In genomic region chr1:54922921-54923421, GRCh38 we compare ENCODE assay signal across 22 cellular contexts. TPM values are rescaled to one million over a fixed set of nuclear protein-coding genes. Genes with fewer than 3 reads are reported as not detected.
DNase-seq lines count a peak whose midpoint lies in the region; ATAC-seq, FAIRE-seq and TF ChIP-seq lines count a peak whose summit lies in the region.
"Had no signal": no experiment of that assay in that cellular context is flagged by ENCODE, and none has a peak within 500 bp of the region (broad histone marks: within the 10 kb centered on the region; RNA-seq: fewer than 3 reads in every experiment).

No MANE protein-coding gene starts in this region.

- H2AFZ ChIP-seq in astrocyte (ENCODE audit: low read depth, low read length), result no peak overlapping the region
- no peak overlapping the region for H2AFZ ChIP-seq in neural progenitor cell (replicated peaks)

- FAIRE-seq in astrocyte (lab: Jason Lieb, UNC) (no peak), pancreas (lab: Jason Lieb, UNC) (no peak)
- FAIRE-seq: urothelium cell line had no signal

- H3K18ac ChIP-seq in mesendoderm (ENCODE audit: low read length), result no peak overlapping the region

- H3K27me3 Mint-ChIP-seq in astrocyte (ENCODE audit: low read depth, unreplicated experiment) (peaks cover 11% of the 10 kb centered on the region), neural progenitor cell (ENCODE audit: insufficient read depth, low read depth) (peaks cover 17% of the 10 kb centered on the region)

- H3K4me3 Mint-ChIP-seq in astrocyte (ENCODE audit: unreplicated experiment), result no peak overlapping the region
- no peak overlapping the region for H3K4me3 Mint-ChIP-seq in neural progenitor cell
- H3K4me3 Mint-ChIP-seq: endodermal cell, HFFc6, natural killer cell had no signal

- H3K36me3 ChIP-seq in astrocyte (ENCODE audit: insufficient read depth, low read length) (no peaks in the 10 kb centered on the region), pancreas (no peaks in the 10 kb centered on the region), neural progenitor cell (no peaks in the 10 kb centered on the region), WERI-Rb-1 (no peaks in the 10 kb centered on the region), mesendoderm (ENCODE audit: control insufficient read depth, insufficient read depth, low read length) (no peaks in the 10 kb centered on the region)
- H3K36me3 ChIP-seq: SJSA1 had no signal

- no peak overlapping the region for H3K56ac ChIP-seq in mesendoderm (ENCODE audit: low read length)

- no peak overlapping the region for H3K4ac ChIP-seq in mesendoderm (ENCODE audit: low read depth, low read length)

- H3K4me1 ChIP-seq in astrocyte (ENCODE audit: insufficient read depth, low read length) (peaks cover 8% of the 10 kb centered on the region), pancreas (no peaks in the 10 kb centered on the region), neural progenitor cell (no peaks in the 10 kb centered on the region), mesendoderm (ENCODE audit: control insufficient read depth, low read depth, low read length) (peaks cover 3% of the 10 kb centered on the region)

- ATAC-seq in Right ventricle myocardium superior (ENCODE audit: poor library complexity), result peak; percentile 75
- ATAC-seq in pancreas, result peak in 3 of 4 donors; percentile 35 to 85 (median 85)
- ATAC-seq: natural killer cell had no signal

- no peak overlapping the region for H2BK15ac ChIP-seq in mesendoderm (replicated peaks; ENCODE audit: low read depth)

- no peak overlapping the region for H2AK5ac ChIP-seq in mesendoderm (ENCODE audit: low read length)

- no peaks in the 10 kb centered on the region for H3K79me1 ChIP-seq in mesendoderm (ENCODE audit: low read length)

- peaks cover 7% of the 10 kb centered on the region for H3K4me1 Mint-ChIP-seq in astrocyte (ENCODE audit: low read depth, unreplicated experiment)
- H3K4me1 Mint-ChIP-seq in neural progenitor cell, result peaks cover 23% of the 10 kb centered on the region
- H3K4me1 Mint-ChIP-seq: natural killer cell had no signal

- peak; percentile 74 for DNase-seq in AG10803 (ENCODE audit: low read depth)
- peak; percentile 10 for DNase-seq in astrocyte (ENCODE audit: low read depth)
- peak; percentile 49 for DNase-seq in Right ventricle myocardium superior
- peak in 3 of 6 donors; percentile 3 to 32 (median 18) for DNase-seq in pancreas
- DNase-seq in neural progenitor cell (ENCODE audit: low spot score), result no peak
- no peak for DNase-seq in H4 (ENCODE audit: low spot score)
- DNase-seq in WERI-Rb-1, result no peak
- DNase-seq in mesendoderm, result no peak
- DNase-seq: activated CD4-positive, CD25-positive, alpha-beta regulatory T cell treated with anti-CD3 and anti-CD28 coated beads, Interleukin-2, amount 50 U/mL, for 72 hours; amniotic stem cell; endodermal cell; HFFc6; mesenchymal stem cell; natural killer cell; NCI-H187 treated with DMSO at 0.1 percent for 48 hours; NCI-H446 treated with DMSO at 0.1 percent for 48 hours; stimulated activated naive CD4-positive, alpha-beta T cell treated with Interleukin-2 at 50 U/mL for 16 hours had no signal

- no peaks in the 10 kb centered on the region for H3K9me3 ChIP-seq in astrocyte (ENCODE audit: insufficient read depth, low read depth, low read length)
- H3K9me3 ChIP-seq in pancreas, result no peaks in the 10 kb centered on the region
- H3K9me3 ChIP-seq in neural progenitor cell (ENCODE audit: low read depth), result no peaks in the 10 kb centered on the region
- no peaks in the 10 kb centered on the region for H3K9me3 ChIP-seq in WERI-Rb-1 (ENCODE audit: severe bottlenecking)
- H3K9me3 ChIP-seq: SJSA1 had no signal

- H3K27ac Mint-ChIP-seq in astrocyte (ENCODE audit: unreplicated experiment) (no peak overlapping the region), neural progenitor cell (no peak overlapping the region)
- H3K27ac Mint-ChIP-seq: endodermal cell, HFFc6, natural killer cell had no signal

- no peaks in the 10 kb centered on the region for H3K36me3 Mint-ChIP-seq in astrocyte (ENCODE audit: low read depth, unreplicated experiment)
- no peaks in the 10 kb centered on the region for H3K36me3 Mint-ChIP-seq in neural progenitor cell
- H3K36me3 Mint-ChIP-seq: natural killer cell had no signal

- H3F3A ChIP-seq in neural progenitor cell (ENCODE audit: low read depth), result no peaks in the 10 kb centered on the region

- no peak for TF ChIP-seq CTCF in AG10803 (conservative IDR thresholded peaks at IDR 0.05; ENCODE audit: low read length)
- no peak for TF ChIP-seq CTCF in astrocyte (IDR thresholded peaks at IDR 0.05; ENCODE audit: insufficient read depth, low read depth, low read length)
- TF ChIP-seq CTCF in pancreas (IDR thresholded peaks at IDR 0.05), result no peak
- TF ChIP-seq CTCF in neural progenitor cell (IDR thresholded peaks at IDR 0.05), result no peak
- TF ChIP-seq CTCF in WERI-Rb-1 (IDR thresholded peaks at IDR 0.05; ENCODE audit: low read depth, low read length), result no peak

- H2BK5ac ChIP-seq in mesendoderm (ENCODE audit: low read length), result no peak overlapping the region

- no peak overlapping the region for H2BK120ac ChIP-seq in mesendoderm (ENCODE audit: low read depth, low read length)

- peaks cover 2% of the 10 kb centered on the region for H3K27me3 ChIP-seq in astrocyte (ENCODE audit: insufficient read depth, low read length)
- no peaks in the 10 kb centered on the region for H3K27me3 ChIP-seq in pancreas
- no peaks in the 10 kb centered on the region for H3K27me3 ChIP-seq in neural progenitor cell
- no peaks in the 10 kb centered on the region for H3K27me3 ChIP-seq in WERI-Rb-1 (ENCODE audit: insufficient read depth, low read depth, severe bottlenecking)
- H3K27me3 ChIP-seq in mesendoderm (ENCODE audit: insufficient read depth, low read length, poor library complexity), result no peaks in the 10 kb centered on the region

- H4K8ac ChIP-seq in mesendoderm (ENCODE audit: low read depth, low read length), result no peak overlapping the region

- no peak overlapping the region for H3K4me2 ChIP-seq in astrocyte (ENCODE audit: low read length)
- no peak overlapping the region for H3K4me2 ChIP-seq in neural progenitor cell
- no peak overlapping the region for H3K4me2 ChIP-seq in mesendoderm (ENCODE audit: low read length)

- H3K4me3 ChIP-seq in AG10803 (ENCODE audit: low read length), result no peak overlapping the region
- H3K4me3 ChIP-seq in astrocyte (ENCODE audit: insufficient read depth, low read depth, low read length), result no peak overlapping the region
- H3K4me3 ChIP-seq in pancreas, result no peak overlapping the region
- H3K4me3 ChIP-seq in neural progenitor cell, result no peak overlapping the region
- no peak overlapping the region for H3K4me3 ChIP-seq in WERI-Rb-1 (ENCODE audit: low read depth, low read length)
- H3K4me3 ChIP-seq in mesendoderm (ENCODE audit: low read length), result no peak overlapping the region
- H3K4me3 ChIP-seq: SJSA1 had no signal

- no peak overlapping the region for H3K9ac ChIP-seq in astrocyte (ENCODE audit: low read length)
- no peak overlapping the region for H3K9ac ChIP-seq in neural progenitor cell
- H3K9ac ChIP-seq in mesendoderm (ENCODE audit: low read length), result no peak overlapping the region

- H3K23ac ChIP-seq in mesendoderm (ENCODE audit: low read length), result no peak overlapping the region

- H3K79me2 ChIP-seq in astrocyte (ENCODE audit: insufficient read depth, low read length) (no peaks in the 10 kb centered on the region), neural progenitor cell (ENCODE audit: low read depth) (no peaks in the 10 kb centered on the region), mesendoderm (ENCODE audit: control insufficient read depth, insufficient read depth, low read length) (no peaks in the 10 kb centered on the region)

- H4K20me1 ChIP-seq in astrocyte (ENCODE audit: insufficient read depth, low read length), result no peaks in the 10 kb centered on the region
- no peaks in the 10 kb centered on the region for H4K20me1 ChIP-seq in neural progenitor cell (ENCODE audit: low read depth)

- intact Hi-C loops in Right ventricle myocardium superior (cut with DNase I), result no loop called here
- intact Hi-C loops in pancreas (cut with DNase I), result no loop called here

- H3K9me3 Mint-ChIP-seq in astrocyte (ENCODE audit: unreplicated experiment), result no peaks in the 10 kb centered on the region
- peaks cover 2% of the 10 kb centered on the region for H3K9me3 Mint-ChIP-seq in neural progenitor cell
- H3K9me3 Mint-ChIP-seq: HFFc6, natural killer cell had no signal

- H3K27ac ChIP-seq in astrocyte (ENCODE audit: low read depth, low read length), result no peak overlapping the region
- no peak overlapping the region for H3K27ac ChIP-seq in pancreas
- H3K27ac ChIP-seq in neural progenitor cell, result no peak overlapping the region
- H3K27ac ChIP-seq in WERI-Rb-1, result no peak overlapping the region
- no peak overlapping the region for H3K27ac ChIP-seq in mesendoderm (ENCODE audit: low read depth, low read length)
- H3K27ac ChIP-seq: SJSA1 had no signal

- H4K5ac ChIP-seq in mesendoderm (ENCODE audit: low read length), result no peak overlapping the region

- 22 to 40% methylated on average over 2 of the region's 2 CpGs for WGBS in pancreas, 2 donors
- no CpG with 5 or more reads among the region's 2 CpGs for WGBS in mesendoderm (ENCODE audit: extremely low coverage, insufficient coverage, low lambda C conversion rate)

RNA-seq across cellular contexts. Expression of gene DHCR24, which starts 36.0 kb away (rescaled TPM):
- total RNA-seq in astrocyte, result 116 and 168 TPM in 2 replicates
- total RNA-seq in Right ventricle myocardium superior, result 9.4 TPM
- 10 to 100 TPM; 10.6 to 64.7 (median 38.5) TPM for total RNA-seq in pancreas
- 10 to 100 TPM; 10.6 to 11.3 TPM for polyA plus RNA-seq in pancreas
- total RNA-seq in neural progenitor cell (ENCODE audit: low replicate concordance), result 94.5 and 147 TPM in 2 replicates
- 93.1 and 104 TPM in 2 replicates for total RNA-seq in H4 (2014; rRNA removed; shearing (Covaris generic))
- 466 TPM for polyA plus RNA-seq in mesendoderm (2013, experiment 1 of 2)
- 464 TPM for polyA plus RNA-seq in mesendoderm (2013, experiment 2 of 2)

RNA-seq across cellular contexts. Expression of gene TMEM61, which starts 57.5 kb away (rescaled TPM):
- not detected in 2 replicates for total RNA-seq in astrocyte
- total RNA-seq in Right ventricle myocardium superior, result 0.27 TPM
- 1 to 10 TPM; 1.1 to 2.0 (median 1.6) TPM for total RNA-seq in pancreas
- polyA plus RNA-seq in pancreas, result 10 to 100 TPM in 1 of 2 donors, 1 to 10 TPM in 1; 4.6 to 15.6 TPM
- not detected in 2 replicates for total RNA-seq in neural progenitor cell (ENCODE audit: low replicate concordance)
- 0.17 TPM in 1 of 2 replicates, not detected in the other for total RNA-seq in H4 (2014; rRNA removed; shearing (Covaris generic))
- polyA plus RNA-seq in mesendoderm (2013, experiment 1 of 2), result 0.44 TPM
- 0.38 TPM for polyA plus RNA-seq in mesendoderm (2013, experiment 2 of 2)
- total RNA-seq: endodermal cell, glomerular endothelial cell, HFFc6, HT1080, natural killer cell, SJSA1 had no signal
- polyA plus RNA-seq: AG04450 had no signal

Comparison
In these comparisons a context has a peak if more than half of its experiments do, and no peak if none do; other contexts are left out.
1. DNase-seq: peak in AG10803 (single experiment), astrocyte (single experiment) and Right ventricle myocardium superior (single experiment); none in neural progenitor cell (single experiment), H4 (single experiment), WERI-Rb-1 (single experiment) and mesendoderm (single experiment).